Comparison of ENCODE assay signal across 35 cellular contexts in genomic region chr19:23974941-23975340, GRCh38.
DNase-seq lines count a peak whose midpoint lies in the region; ATAC-seq and TF ChIP-seq lines count a peak whose summit lies in the region.
"Had no signal": no experiment of that assay in that cellular context is flagged by ENCODE, and none has a peak within 500 bp of the region (broad histone marks: within the 10 kb centered on the region; RNA-seq: fewer than 3 reads in every experiment).

No MANE protein-coding gene starts in this region.

- no peak overlapping the region for H3K18ac ChIP-seq in trophoblast cell (ENCODE audit: low read length)

- H3K79me2 ChIP-seq in mammary epithelial cell (ENCODE audit: insufficient read depth, low read length) (no peaks in the 10 kb centered on the region), PC-3 (ENCODE audit: low read length) (no peaks in the 10 kb centered on the region), trophoblast cell (ENCODE audit: control insufficient read depth, insufficient read depth, low read length, poor library complexity) (no peaks in the 10 kb centered on the region)

- no peak overlapping the region for H2BK12ac ChIP-seq in trophoblast cell (ENCODE audit: low read length)

- no peak overlapping the region for H2BK5ac ChIP-seq in trophoblast cell (ENCODE audit: low read depth, low read length, poor library complexity)

- CTCF ChIA-PET in mammary epithelial cell (lab: Charles Lee; ENCODE audit: low non-redundant PET): no interaction called here
- CTCF ChIA-PET in MCF 10A (lab: Yijun Ruan, JAX): no interaction called here
- CTCF ChIA-PET in PC-3 (lab: Charles Lee): no interaction called here

- H3K27ac Mint-ChIP-seq in MCF 10A (ENCODE audit: low read depth, unreplicated experiment): no peak overlapping the region
- H3K27ac Mint-ChIP-seq: B cell; CD4-positive, alpha-beta T cell; CD8-positive, alpha-beta T cell had no signal

- H2AFZ ChIP-seq in mammary epithelial cell (ENCODE audit: low read depth, low read length): no peak overlapping the region
- H2AFZ ChIP-seq in PC-3 (ENCODE audit: low read length): no peak overlapping the region
- no peak overlapping the region for H2AFZ ChIP-seq in trophoblast cell (ENCODE audit: insufficient read depth, low read length, poor library complexity)

- no peaks in the 10 kb centered on the region for H3K36me3 Mint-ChIP-seq in MCF 10A (ENCODE audit: insufficient read depth, unreplicated experiment)
- H3K36me3 Mint-ChIP-seq: CD14-positive monocyte; CD4-positive, alpha-beta memory T cell; CD4-positive, CD25-positive, alpha-beta regulatory T cell; CD8-positive, alpha-beta memory T cell; CD8-positive, alpha-beta T cell had no signal

- DNase-seq in mammary epithelial cell (peak; percentile 18), MCF 10A (ENCODE audit: unreplicated experiment) (no peak), PC-3 (peak; percentile 54), epithelial cell of esophagus (ENCODE audit: low read depth) (peak; percentile 34), trophoblast cell (peak; percentile 85 to 88), Ammon's horn (ENCODE audit: low spot score) (no peak), NCI-H146 treated with DMSO at 0.1 percent for 48 hours (lab: John Stamatoyannopoulos, UW; ENCODE audit: unreplicated experiment) (no peak), AG08395 (ENCODE audit: low spot score) (no peak)
- DNase-seq: 8988T; ACHN; AML-193; BE2C; C1 segment of cervical spinal cord; Caco-2; Calu3; CD4-positive, alpha-beta memory T cell; CD4-positive, alpha-beta T cell; CD4-positive, CD25-positive, alpha-beta regulatory T cell; CD8-positive, alpha-beta memory T cell; CD8-positive, alpha-beta T cell; COR-L47; DMS 273 treated with DMSO at 0.1 percent for 48 hours; DMS153; DMS53; DMS79; DMS79 treated with DMSO at 0.1 percent for 48 hours; DND-41; EL had no signal

- ATAC-seq in PC-3: no peak
- ATAC-seq: A549; CD8-positive, alpha-beta T cell had no signal

- H4K12ac ChIP-seq in trophoblast cell (ENCODE audit: low read depth, low read length): no peak overlapping the region

- H3K4me1 Mint-ChIP-seq in MCF 10A (ENCODE audit: insufficient read depth, unreplicated experiment): no peaks in the 10 kb centered on the region
- H3K4me1 Mint-ChIP-seq: B cell, CD14-positive monocyte had no signal

- POLR2A ChIA-PET in MCF 10A (lab: Yijun Ruan, JAX): no interaction called here
- POLR2A ChIA-PET in PC-3 (lab: Charles Lee; ENCODE audit: unreplicated experiment): no interaction called here

- no peaks in the 10 kb centered on the region for H3K27me3 Mint-ChIP-seq in MCF 10A (ENCODE audit: insufficient read depth, unreplicated experiment)

- H3K27me3 ChIP-seq in mammary epithelial cell (ENCODE audit: insufficient read depth, low read length): peaks cover 4% of the 10 kb centered on the region
- H3K27me3 ChIP-seq in PC-3 (ENCODE audit: low read length): no peaks in the 10 kb centered on the region
- H3K27me3 ChIP-seq in trophoblast cell (ENCODE audit: insufficient read depth, low read length): no peaks in the 10 kb centered on the region
- H3K27me3 ChIP-seq: BE2C had no signal

- H3K36me3 ChIP-seq in mammary epithelial cell (ENCODE audit: insufficient read depth, low read length) (no peaks in the 10 kb centered on the region), PC-3 (ENCODE audit: low read depth, low read length) (no peaks in the 10 kb centered on the region), trophoblast cell (ENCODE audit: control insufficient read depth in 1 of 2, insufficient read depth in 2 of 2, low read length in 2 of 2) (no peaks in the 10 kb centered on the region)
- H3K36me3 ChIP-seq: BE2C; BLaER1; BLaER1 treated with 17β-estradiol and CSF1 and Interleukin-3, amounts not matched to agents 10 nM and 100 nM had no signal

- no peak overlapping the region for H3K23ac ChIP-seq in trophoblast cell (ENCODE audit: low read length)

- no peaks in the 10 kb centered on the region for H3F3A ChIP-seq in PC-3 (ENCODE audit: low read length, unreplicated experiment)

- no peak overlapping the region for H2AK5ac ChIP-seq in trophoblast cell (ENCODE audit: low read length)

- peaks cover 48% of the 10 kb centered on the region for H3K9me3 Mint-ChIP-seq in MCF 10A (ENCODE audit: unreplicated experiment)
- H3K9me3 Mint-ChIP-seq: CD4-positive, alpha-beta T cell; CD8-positive, alpha-beta memory T cell; CD8-positive, alpha-beta T cell had no signal

- no peak overlapping the region for H3K4ac ChIP-seq in trophoblast cell (ENCODE audit: low read depth, low read length)

- intact Hi-C loops in mammary epithelial cell (cut with micrococcal nuclease): no loop called here
- intact Hi-C loops in MCF 10A (cut with micrococcal nuclease): no loop called here
- intact Hi-C loops in PC-3 (cut with micrococcal nuclease): no loop called here

- no peak overlapping the region for H4K91ac ChIP-seq in trophoblast cell (ENCODE audit: low read depth, low read length)

- H3K4me1 ChIP-seq in mammary epithelial cell (ENCODE audit: insufficient read depth, low read length) (no peaks in the 10 kb centered on the region), PC-3 (ENCODE audit: insufficient read depth, low read length) (no peaks in the 10 kb centered on the region), trophoblast cell (ENCODE audit: control insufficient read depth in 1 of 2, insufficient read depth in 2 of 2, low read length in 2 of 2) (no peaks in the 10 kb centered on the region)
- H3K4me1 ChIP-seq: A549; BE2C; BLaER1; BLaER1 treated with 17β-estradiol and CSF1 and Interleukin-3, amounts not matched to agents 10 nM and 100 nM; Caco-2 had no signal

- H3K9me2 ChIP-seq in PC-3 (replicated peaks; ENCODE audit: low read length): no peaks in the 10 kb centered on the region

- H3K4me3 ChIP-seq in mammary epithelial cell (replicated peaks in 1 of 3; ENCODE audit: insufficient read depth in 1 of 3, low read depth in 2 of 3, low read length in 3 of 3) (no peak overlapping the region), PC-3 (ENCODE audit: low read length) (no peak overlapping the region), epithelial cell of esophagus (ENCODE audit: low read length) (no peak overlapping the region), trophoblast cell (ENCODE audit: low read depth, low read length) (no peak overlapping the region)
- H3K4me3 ChIP-seq: A549; BLaER1; BLaER1 treated with 17β-estradiol and CSF1 and Interleukin-3, amounts not matched to agents 10 nM and 100 nM had no signal

- TF ChIP-seq CTCF in mammary epithelial cell (conservative IDR thresholded peaks at IDR 0.05 in 1 of 2, IDR thresholded peaks at IDR 0.05 in 1 of 2; ENCODE audit: extremely low read depth in 1 of 2, insufficient read depth in 1 of 2, low read depth in 1 of 2, low read length in 2 of 2) (no peak), MCF 10A (IDR thresholded peaks at IDR 0.05; ENCODE audit: unreplicated experiment) (no peak), PC-3 (conservative IDR thresholded peaks at IDR 0.05; ENCODE audit: low read depth, low read length) (no peak), epithelial cell of esophagus (IDR thresholded peaks at IDR 0.05; ENCODE audit: insufficient read depth, low read depth, low read length, missing control alignments) (no peak)

- in situ Hi-C loops in mammary epithelial cell (cut with MboI; ENCODE audit: low sequenced_read_pairs in 2 of 2): loop anchor here in 1 of 2 donors (5.0 kb wide), 1 partner anchor 508 kb away; no protein-coding TSS in a partner anchor

- no peak overlapping the region for H3K4me2 ChIP-seq in mammary epithelial cell (ENCODE audit: insufficient read depth, low read depth, low read length)
- no peak overlapping the region for H3K4me2 ChIP-seq in PC-3 (ENCODE audit: low read length)
- no peak overlapping the region for H3K4me2 ChIP-seq in trophoblast cell (ENCODE audit: low read length)
- H3K4me2 ChIP-seq: A549; BLaER1; BLaER1 treated with 17β-estradiol and CSF1 and Interleukin-3, amounts not matched to agents 10 nM and 100 nM had no signal

- H3K79me1 ChIP-seq in trophoblast cell (ENCODE audit: low read length): no peaks in the 10 kb centered on the region

- no peak overlapping the region for H4K8ac ChIP-seq in trophoblast cell (ENCODE audit: low read depth, low read length)

- H3K4me3 Mint-ChIP-seq in MCF 10A (ENCODE audit: unreplicated experiment): no peak overlapping the region
- H3K4me3 Mint-ChIP-seq: B cell; CD14-positive monocyte; CD4-positive, alpha-beta memory T cell; CD4-positive, alpha-beta T cell; CD4-positive, CD25-positive, alpha-beta regulatory T cell; CD8-positive, alpha-beta memory T cell; CD8-positive, alpha-beta T cell had no signal

- no peak overlapping the region for H3K14ac ChIP-seq in trophoblast cell (ENCODE audit: low read length)

- H3K9me3 ChIP-seq in mammary epithelial cell (replicated peaks; ENCODE audit: insufficient read depth, low read length) (peaks cover 14% of the 10 kb centered on the region), PC-3 (ENCODE audit: low read length) (no peaks in the 10 kb centered on the region), trophoblast cell (ENCODE audit: insufficient read depth, low read depth, low read length) (peaks cover 23% of the 10 kb centered on the region)
- H3K9me3 ChIP-seq: BE2C, Caco-2 had no signal

- H3K9ac ChIP-seq in mammary epithelial cell (ENCODE audit: insufficient read depth, low read length) (no peak overlapping the region), PC-3 (ENCODE audit: low read length) (no peak overlapping the region), trophoblast cell (ENCODE audit: low read length) (no peak overlapping the region)
- H3K9ac ChIP-seq: BLaER1; BLaER1 treated with 17β-estradiol and CSF1 and Interleukin-3, amounts not matched to agents 10 nM and 100 nM had no signal

- H3K27ac ChIP-seq in mammary epithelial cell (ENCODE audit: insufficient read depth, low read depth, low read length): no peak overlapping the region
- no peak overlapping the region for H3K27ac ChIP-seq in PC-3 (ENCODE audit: low read length)
- H3K27ac ChIP-seq in trophoblast cell (ENCODE audit: low read depth, low read length): no peak overlapping the region
- H3K27ac ChIP-seq: 22Rv1; A549; BLaER1; BLaER1 treated with 17β-estradiol and CSF1 and Interleukin-3, amounts not matched to agents 10 nM and 100 nM; C4-2B had no signal

- H2BK120ac ChIP-seq in trophoblast cell (ENCODE audit: insufficient read depth, low read length, poor library complexity): no peak overlapping the region

- BruUV-seq in mammary epithelial cell (replicated peaks; lab: Mats Ljungman, UMichigan) (no TSS peak), MCF 10A (replicated peaks; lab: Mats Ljungman, UMichigan) (no TSS peak), PC-3 (replicated peaks; lab: Mats Ljungman, UMichigan) (no TSS peak)

- H4K20me1 ChIP-seq in mammary epithelial cell (ENCODE audit: insufficient read depth, low read length): no peaks in the 10 kb centered on the region
- no peaks in the 10 kb centered on the region for H4K20me1 ChIP-seq in PC-3 (ENCODE audit: low read length)
- H4K20me1 ChIP-seq: BLaER1; BLaER1 treated with 17β-estradiol and CSF1 and Interleukin-3, amounts not matched to agents 10 nM and 100 nM had no signal

- dilution Hi-C loops in mammary epithelial cell (cut with HindIII; ENCODE audit: low sequenced_read_pairs): no loop called here

- 17% methylated on average over 2 of the region's 2 CpGs for WGBS in mammary epithelial cell (ENCODE audit: low coverage, missing lambda C conversion rate)
- WGBS in trophoblast cell (ENCODE audit: extremely low coverage, insufficient coverage, insufficient read length): no CpG with 5 or more reads among the region's 2 CpGs

Comparison
In these comparisons a context has a peak if more than half of its experiments do, and no peak if none do; other contexts are left out.
1. DNase-seq: peak in mammary epithelial cell (single experiment), PC-3 (single experiment), epithelial cell of esophagus (single experiment) and trophoblast cell (2 of 2); none in MCF 10A (single experiment), Ammon's horn (single experiment), NCI-H146 treated with DMSO at 0.1 percent for 48 hours (single experiment) and AG08395 (single experiment).